26 cellular contexts compared by ENCODE assay signal in genomic region chr7:8785081-8785480, GRCh38.
"Had no signal": no experiment of that assay in that cellular context is flagged by ENCODE, and none has a peak within 500 bp of the region (broad histone marks: within the 10 kb centered on the region; RNA-seq: fewer than 3 reads in every experiment).

No MANE protein-coding gene starts in this region.

- H3K36me3 Mint-ChIP-seq: activated naive CD8-positive, alpha-beta T cell treated with anti-CD3 and anti-CD28 coated beads, Interleukin-2, amount 10 ng/mL, durations not matched to agents 7 days and 5 days; mesothelial cell of epicardium; naive thymus-derived CD8-positive, alpha-beta T cell had no signal

- H3K27me3 Mint-ChIP-seq: activated B cell treated with CpG ODN at 0.5 μM for 24 hours; activated CD4-positive, alpha-beta T cell treated with anti-CD3 and anti-CD28 coated beads for 36 hours; activated naive CD8-positive, alpha-beta T cell treated with anti-CD3 and anti-CD28 coated beads, Interleukin-2, amount 10 ng/mL, durations not matched to agents 7 days and 5 days; activated T-cell treated with anti-CD3 and anti-CD28 coated beads, Interleukin-2, amount 50 U/mL, for 24 hours; activated T-helper 17 cell treated with anti-CD3 and anti-CD28 coated beads, Interleukin-2, amount 50 U/mL, for 72 hours; naive thymus-derived CD8-positive, alpha-beta T cell had no signal

- H3K27ac ChIP-seq: breast epithelium, colonic mucosa, left lung, psoas muscle, thoracic aorta, upper lobe of left lung had no signal

- DNase-seq: activated B cell treated with CpG ODN at 0.5 μM for 24 hours; activated CD4-positive, alpha-beta T cell treated with anti-CD3 and anti-CD28 coated beads for 36 hours; activated CD4-positive, alpha-beta T cell treated with anti-CD3 and anti-CD28 coated beads, Interleukin-2, amount 50 U/mL, for 4 hours; activated CD8-positive, alpha-beta memory T cell treated with anti-CD3 and anti-CD28 coated beads for 24 hours; activated CD8-positive, alpha-beta memory T cell treated with anti-CD3 and anti-CD28 coated beads, Interleukin-2, amount 50 U/mL, for 4 hours; activated naive CD4-positive, alpha-beta T cell treated with anti-CD3 and anti-CD28 coated beads for 36 hours; activated naive CD8-positive, alpha-beta T cell treated with anti-CD3 and anti-CD28 coated beads, Interleukin-2, amount 10 ng/mL, durations not matched to agents 7 days and 5 days; activated T-cell treated with anti-CD3 and anti-CD28 coated beads, Interleukin-2, amount 50 U/mL, for 24 hours; amniotic stem cell; colonic mucosa; foreskin fibroblast; kidney glomerular epithelial cell; left lung; naive thymus-derived CD8-positive, alpha-beta T cell; psoas muscle; right cardiac atrium; stimulated activated CD4-positive, alpha-beta T cell treated with anti-CD3 and anti-CD28 coated beads, Interleukin-4, amount 100 ng/mL, for 24 hours; stimulated activated naive CD4-positive, alpha-beta T cell treated with Interleukin-2 at 50 U/mL for 16 hours; T1000; upper lobe of left lung had no signal

- H3K4me1 ChIP-seq: breast epithelium, colonic mucosa, left lung, psoas muscle, upper lobe of left lung had no signal

- H3K4me3 Mint-ChIP-seq: activated B cell treated with CpG ODN at 0.5 μM for 24 hours; activated CD4-positive, alpha-beta T cell treated with anti-CD3 and anti-CD28 coated beads for 36 hours; activated naive CD4-positive, alpha-beta T cell treated with anti-CD3 and anti-CD28 coated beads for 36 hours; activated naive CD8-positive, alpha-beta T cell treated with anti-CD3 and anti-CD28 coated beads, Interleukin-2, amount 10 ng/mL, durations not matched to agents 7 days and 5 days; activated T-cell treated with anti-CD3 and anti-CD28 coated beads, Interleukin-2, amount 50 U/mL, for 24 hours; activated T-helper 17 cell treated with anti-CD3 and anti-CD28 coated beads, Interleukin-2, amount 50 U/mL, for 72 hours; mesothelial cell of epicardium; naive thymus-derived CD8-positive, alpha-beta T cell; T-helper 1 cell treated with Interleukin-12 subunit alpha and Interleukin-12 subunit beta and Interleukin-4 antibody, amounts not matched to agents 30 μg/mL and 1 μg/mL, for 36 hours had no signal

- H3K9me3 Mint-ChIP-seq: activated naive CD8-positive, alpha-beta T cell treated with anti-CD3 and anti-CD28 coated beads, Interleukin-2, amount 10 ng/mL, durations not matched to agents 7 days and 5 days; mesothelial cell of epicardium; T-helper 1 cell treated with Interleukin-12 subunit alpha and Interleukin-12 subunit beta and Interleukin-4 antibody, amounts not matched to agents 30 μg/mL and 1 μg/mL, for 36 hours had no signal

- H3K27ac Mint-ChIP-seq: activated B cell treated with CpG ODN at 0.5 μM for 24 hours; activated CD4-positive, alpha-beta T cell treated with anti-CD3 and anti-CD28 coated beads for 36 hours; activated naive CD4-positive, alpha-beta T cell treated with anti-CD3 and anti-CD28 coated beads for 36 hours; activated naive CD8-positive, alpha-beta T cell treated with anti-CD3 and anti-CD28 coated beads, Interleukin-2, amount 10 ng/mL, durations not matched to agents 7 days and 5 days; activated T-cell treated with anti-CD3 and anti-CD28 coated beads, Interleukin-2, amount 50 U/mL, for 24 hours; activated T-helper 17 cell treated with anti-CD3 and anti-CD28 coated beads, Interleukin-2, amount 50 U/mL, for 72 hours; mesothelial cell of epicardium; naive thymus-derived CD8-positive, alpha-beta T cell; T-helper 1 cell treated with Interleukin-12 subunit alpha and Interleukin-12 subunit beta and Interleukin-4 antibody, amounts not matched to agents 30 μg/mL and 1 μg/mL, for 36 hours had no signal

- H3K4me1 Mint-ChIP-seq: activated B cell treated with CpG ODN at 0.5 μM for 24 hours; activated CD4-positive, alpha-beta T cell treated with anti-CD3 and anti-CD28 coated beads for 36 hours; activated naive CD8-positive, alpha-beta T cell treated with anti-CD3 and anti-CD28 coated beads, Interleukin-2, amount 10 ng/mL, durations not matched to agents 7 days and 5 days; activated T-helper 17 cell treated with anti-CD3 and anti-CD28 coated beads, Interleukin-2, amount 50 U/mL, for 72 hours; mesothelial cell of epicardium; naive thymus-derived CD8-positive, alpha-beta T cell had no signal

- H3K9me3 ChIP-seq: breast epithelium, colonic mucosa, psoas muscle, thoracic aorta, upper lobe of left lung had no signal

- H3K4me3 ChIP-seq: breast epithelium, colonic mucosa, left lung, lung, psoas muscle, thoracic aorta, upper lobe of left lung had no signal

- ATAC-seq: activated CD4-positive, alpha-beta T cell treated with anti-CD3 and anti-CD28 coated beads for 36 hours; activated T-helper 17 cell treated with anti-CD3 and anti-CD28 coated beads, Interleukin-2, amount 50 U/mL, for 72 hours; left lung; naive thymus-derived CD8-positive, alpha-beta T cell; psoas muscle; right cardiac atrium had no signal

- H3K36me3 ChIP-seq: breast epithelium, colonic mucosa, left lung, thoracic aorta, upper lobe of left lung had no signal

- H3K27me3 ChIP-seq: breast epithelium, colonic mucosa, left lung, upper lobe of left lung had no signal
